8 cellular contexts compared by ENCODE assay signal in the genomic region with DNA sequence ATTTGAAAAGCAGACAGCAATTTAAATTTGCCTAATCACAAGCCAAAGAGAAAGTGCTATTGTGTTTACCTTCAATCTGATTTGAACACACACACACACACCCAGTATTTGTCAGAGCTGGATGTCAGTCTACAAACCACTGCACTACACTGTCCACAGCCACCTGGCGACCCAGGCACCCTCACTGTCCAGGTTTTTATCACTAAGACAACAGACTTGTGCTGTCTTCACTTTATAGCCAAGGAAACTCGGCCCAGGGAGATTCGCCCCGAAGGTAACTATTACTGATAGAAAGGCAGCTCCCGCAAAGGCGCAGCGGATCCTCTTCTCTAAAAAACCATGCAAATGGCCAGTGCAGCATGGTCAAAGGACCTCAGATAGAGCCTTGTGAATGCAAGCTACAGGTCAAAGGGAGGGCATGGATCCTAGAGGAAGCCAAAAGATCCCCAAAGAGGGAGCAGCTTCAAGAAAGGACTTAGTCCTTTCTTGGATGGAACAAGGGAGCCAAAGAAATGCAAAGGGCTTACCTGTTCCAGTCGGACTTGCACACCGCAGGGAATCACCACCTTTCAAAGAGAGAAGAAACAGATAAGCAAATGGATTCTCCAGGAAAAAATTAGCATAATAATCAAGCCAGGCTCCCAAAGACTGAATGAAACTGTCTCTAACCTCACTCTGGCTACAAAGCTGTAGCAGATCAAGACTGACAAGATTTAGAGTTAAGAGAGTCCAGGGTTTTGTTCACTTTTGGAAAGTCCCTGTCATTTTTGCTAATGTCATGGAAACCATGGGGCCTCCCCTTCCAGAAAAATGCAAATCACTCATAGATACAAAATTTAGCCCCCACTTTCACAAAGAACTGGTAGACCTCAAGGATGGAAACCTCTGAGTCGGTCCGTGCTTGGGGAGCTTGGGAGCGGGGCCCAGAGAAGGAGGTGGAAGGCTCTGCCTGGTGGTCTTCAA.
DNase-seq lines count a peak whose midpoint lies in the region; ATAC-seq and FAIRE-seq lines count a peak whose summit lies in the region.

No MANE protein-coding gene starts in this region.

- peak overlapping the region; percentile 57 for H3K4me3 Mint-ChIP-seq in activated naive CD8-positive, alpha-beta T cell treated with anti-CD3 and anti-CD28 coated beads, Interleukin-2, amount 50 U/mL, for 24 hours

- ATAC-seq in GM19043 (IDR thresholded peaks at IDR 0.05; ENCODE audit: low read depth, unreplicated experiment) (peak; percentile 59), HG02970 (IDR thresholded peaks at IDR 0.05; ENCODE audit: low FRiP score, unreplicated experiment) (peak; percentile 62)
- ATAC-seq in activated naive CD8-positive, alpha-beta T cell treated with anti-CD3 and anti-CD28 coated beads, Interleukin-2, amount 50 U/mL, for 24 hours: peak; percentile 52

- H3K4me1 Mint-ChIP-seq in activated naive CD8-positive, alpha-beta T cell treated with anti-CD3 and anti-CD28 coated beads, Interleukin-2, amount 50 U/mL, for 24 hours: peaks cover 41% of the 10 kb centered on the region

- peak overlapping the region in 12 of 21 experiments; percentile 13 to 81 (median 52) for H3K27ac ChIP-seq in skin epidermis

- H3K36me3 Mint-ChIP-seq in activated naive CD8-positive, alpha-beta T cell treated with anti-CD3 and anti-CD28 coated beads, Interleukin-2, amount 50 U/mL, for 24 hours (ENCODE audit: low read depth): peaks cover 3% of the 10 kb centered on the region

- no peaks in the 10 kb centered on the region for H3K27me3 Mint-ChIP-seq in activated naive CD8-positive, alpha-beta T cell treated with anti-CD3 and anti-CD28 coated beads, Interleukin-2, amount 50 U/mL, for 24 hours

- H3K4me3 ChIP-seq in skin epidermis: peak overlapping the region in 2 of 7 experiments; percentile 9 to 15

- H3K27ac Mint-ChIP-seq in activated naive CD8-positive, alpha-beta T cell treated with anti-CD3 and anti-CD28 coated beads, Interleukin-2, amount 50 U/mL, for 24 hours: peak overlapping the region; percentile 83

- H3K9me3 Mint-ChIP-seq in activated naive CD8-positive, alpha-beta T cell treated with anti-CD3 and anti-CD28 coated beads, Interleukin-2, amount 50 U/mL, for 24 hours: peaks cover 6% of the 10 kb centered on the region

- DNase-seq in activated naive CD8-positive, alpha-beta T cell treated with anti-CD3 and anti-CD28 coated beads, Interleukin-2, amount 50 U/mL, for 24 hours: peak; percentile 29
- DNase-seq in activated CD4-positive, CD25-positive, alpha-beta regulatory T cell treated with anti-CD3 and anti-CD28 coated beads, Interleukin-2, amount 50 U/mL, for 72 hours: no peak
- DNase-seq in midbrain (lab: John Stamatoyannopoulos, UW): no peak
- no peak for DNase-seq in HTR-8/SVneo (ENCODE audit: insufficient read length, low spot score)
- no peak for DNase-seq in cortex of kidney (lab: John Stamatoyannopoulos, UW)

- no peak for FAIRE-seq in HTR-8/SVneo (lab: Jason Lieb, UNC)
